In genomic region chr17:2710075-2710803, GRCh38 we compare ENCODE assay signal across 10 cellular contexts. TPM values are rescaled to one million over a fixed set of nuclear protein-coding genes. Genes with fewer than 3 reads are reported as not detected.
A peak's percentile ranks its signal among the peaks of the same experiment; 100 is the strongest.
DNase-seq lines count a peak whose midpoint lies in the region; ATAC-seq and TF ChIP-seq lines count a peak whose summit lies in the region.
"Had no signal": no experiment of that assay in that cellular context is flagged by ENCODE, and none has a peak within 500 bp of the region (broad histone marks: within the 10 kb centered on the region; RNA-seq: fewer than 3 reads in every experiment).

No MANE protein-coding gene starts in this region.

- CTCF ChIA-PET in activated CD8-positive, alpha-beta T cell treated with anti-CD3 and anti-CD28 coated beads for 36 hours (lab: Charles Lee), result interaction anchor here (1.0 to 1.1 kb wide), 2 partner anchors 11 to 12 kb away, joined by 3 read pairs; no protein-coding TSS in a partner anchor

- TF ChIP-seq CTCF in activated CD8-positive, alpha-beta T cell treated with anti-CD3 and anti-CD28 coated beads for 36 hours (IDR thresholded peaks at IDR 0.05), result no peak

- H3K27me3 Mint-ChIP-seq in activated CD4-positive, alpha-beta T cell treated with anti-CD3 and anti-CD28 coated beads, Interleukin-2, amount 10 ng/mL, durations not matched to agents 24 days and 14 days, result no peaks in the 10 kb centered on the region
- H3K27me3 Mint-ChIP-seq in activated CD8-positive, alpha-beta T cell treated with anti-CD3 and anti-CD28 coated beads for 36 hours, result no peaks in the 10 kb centered on the region

- H3K4me1 Mint-ChIP-seq in activated CD4-positive, alpha-beta T cell treated with anti-CD3 and anti-CD28 coated beads, Interleukin-2, amount 10 ng/mL, durations not matched to agents 24 days and 14 days, result peaks cover 41% of the 10 kb centered on the region
- H3K4me1 Mint-ChIP-seq in activated CD8-positive, alpha-beta T cell treated with anti-CD3 and anti-CD28 coated beads for 36 hours (ENCODE audit: low read depth), result peaks cover 41% of the 10 kb centered on the region

- intact Hi-C loops in activated CD4-positive, alpha-beta T cell treated with anti-CD3 and anti-CD28 coated beads, Interleukin-2, amount 10 ng/mL, durations not matched to agents 24 days and 14 days (cut with micrococcal nuclease), result loop anchor here (2.0 kb wide), 1 partner anchor 115 kb away; no protein-coding TSS in a partner anchor
- intact Hi-C loops in activated CD8-positive, alpha-beta T cell treated with anti-CD3 and anti-CD28 coated beads for 36 hours (cut with micrococcal nuclease), result no loop called here

- peak overlapping the region; percentile 66 to 89 (median 81) for H3K9ac ChIP-seq in subcutaneous abdominal adipose tissue (ENCODE audit: low read length in 5 of 5)

- H3K27ac Mint-ChIP-seq in activated CD4-positive, alpha-beta T cell treated with anti-CD3 and anti-CD28 coated beads, Interleukin-2, amount 10 ng/mL, durations not matched to agents 24 days and 14 days, result peak overlapping the region; percentile 90
- H3K27ac Mint-ChIP-seq in activated CD8-positive, alpha-beta T cell treated with anti-CD3 and anti-CD28 coated beads for 36 hours, result peak overlapping the region; percentile 87

- no peaks in the 10 kb centered on the region for H3K9me3 ChIP-seq in subcutaneous abdominal adipose tissue (ENCODE audit: control insufficient read depth in 5 of 5, low read length in 5 of 5)

- no peaks in the 10 kb centered on the region for H3K9me3 Mint-ChIP-seq in activated CD4-positive, alpha-beta T cell treated with anti-CD3 and anti-CD28 coated beads, Interleukin-2, amount 10 ng/mL, durations not matched to agents 24 days and 14 days
- H3K9me3 Mint-ChIP-seq in activated CD8-positive, alpha-beta T cell treated with anti-CD3 and anti-CD28 coated beads for 36 hours, result no peaks in the 10 kb centered on the region

- peak; percentile 66 for DNase-seq in activated CD4-positive, alpha-beta T cell treated with anti-CD3 and anti-CD28 coated beads, Interleukin-2, amount 10 ng/mL, durations not matched to agents 24 days and 14 days
- DNase-seq in activated CD4-positive, alpha-beta T cell treated with anti-CD3 and anti-CD28 coated beads for 1 hour, result no peak
- no peak for DNase-seq in activated CD8-positive, alpha-beta T cell treated with anti-CD3 and anti-CD28 coated beads for 36 hours
- peak; percentile 8 for DNase-seq in iPS-NIHi11 (ENCODE audit: low spot score)
- DNase-seq in activated CD4-positive, alpha-beta T cell treated with anti-CD3 and anti-CD28 coated beads, Interleukin-2, amount 50 U/mL, for 48 hours, result no peak
- DNase-seq: EL had no signal

- H3K36me3 Mint-ChIP-seq in activated CD4-positive, alpha-beta T cell treated with anti-CD3 and anti-CD28 coated beads, Interleukin-2, amount 10 ng/mL, durations not matched to agents 24 days and 14 days (ENCODE audit: low read depth), result peaks cover 11% of the 10 kb centered on the region
- peaks cover 14% of the 10 kb centered on the region for H3K36me3 Mint-ChIP-seq in activated CD8-positive, alpha-beta T cell treated with anti-CD3 and anti-CD28 coated beads for 36 hours (ENCODE audit: low read depth)

- H3K36me3 ChIP-seq in subcutaneous abdominal adipose tissue (ENCODE audit: control insufficient read depth in 5 of 5, insufficient read depth in 5 of 5, low read length in 5 of 5), result no peaks in the 10 kb centered on the region

- no peaks in the 10 kb centered on the region for H3K27me3 ChIP-seq in subcutaneous abdominal adipose tissue (ENCODE audit: control insufficient read depth in 5 of 5, insufficient read depth in 4 of 5, low read length in 5 of 5)

- POLR2A ChIA-PET in activated CD8-positive, alpha-beta T cell treated with anti-CD3 and anti-CD28 coated beads for 36 hours (lab: Charles Lee), result interaction anchor here (0.7 to 1.6 kb wide), 11 partner anchors 8 to 318 kb away, joined by 3 to 6 read pairs (median 4); partner anchors contain the start of genes METTL16 and PAFAH1B1

- peak overlapping the region; percentile 66 to 89 (median 76) for H3K4me3 ChIP-seq in subcutaneous abdominal adipose tissue (ENCODE audit: low read depth in 1 of 5, low read length in 5 of 5)

- H3K4me1 ChIP-seq in subcutaneous abdominal adipose tissue (ENCODE audit: control insufficient read depth in 5 of 5, insufficient read depth in 5 of 5, low read length in 5 of 5), result peaks cover 16 to 65% (median 59%) of the 10 kb centered on the region in 5 donors

- peak overlapping the region; percentile 94 for H3K4me3 Mint-ChIP-seq in activated CD4-positive, alpha-beta T cell treated with anti-CD3 and anti-CD28 coated beads, Interleukin-2, amount 10 ng/mL, durations not matched to agents 24 days and 14 days
- H3K4me3 Mint-ChIP-seq in activated CD8-positive, alpha-beta T cell treated with anti-CD3 and anti-CD28 coated beads for 36 hours, result peak overlapping the region; percentile 91

- ATAC-seq in activated CD8-positive, alpha-beta T cell treated with anti-CD3 and anti-CD28 coated beads for 36 hours, result no peak
- ATAC-seq in HG03469 (IDR thresholded peaks at IDR 0.05; ENCODE audit: unreplicated experiment), result no peak
- ATAC-seq in GM19467 (IDR thresholded peaks at IDR 0.05; ENCODE audit: unreplicated experiment), result no peak

- peak overlapping the region; percentile 95 for H3K27ac ChIP-seq in subcutaneous abdominal adipose tissue (ENCODE audit: low read depth, low read length)

RNA-seq across cellular contexts. Expression of gene CLUH, which starts 1.3 kb away (rescaled TPM):
- 178 and 193 TPM in 2 replicates for total RNA-seq in activated CD4-positive, alpha-beta T cell treated with anti-CD3 and anti-CD28 coated beads, Interleukin-2, amount 10 ng/mL, durations not matched to agents 24 days and 14 days
- 100 to 1,000 TPM; 105 to 111 TPM for total RNA-seq in activated CD8-positive, alpha-beta T cell treated with anti-CD3 and anti-CD28 coated beads for 36 hours

RNA-seq across cellular contexts. Expression of gene CCDC92B, which starts 39.2 kb away (rescaled TPM):
- 0.14 TPM in 2 replicates for total RNA-seq in activated CD4-positive, alpha-beta T cell treated with anti-CD3 and anti-CD28 coated beads, Interleukin-2, amount 10 ng/mL, durations not matched to agents 24 days and 14 days
- under 1 TPM in 1 of 2 experiments, not detected in 1; 0.09 TPM for total RNA-seq in activated CD8-positive, alpha-beta T cell treated with anti-CD3 and anti-CD28 coated beads for 36 hours
- total RNA-seq: activated CD8-positive, alpha-beta memory T cell treated with anti-CD3 and anti-CD28 coated beads for 36 hours had no signal

Comparison
In these comparisons a context has a peak if more than half of its experiments do, and no peak if none do; other contexts are left out.
1. DNase-seq: peak in activated CD4-positive, alpha-beta T cell treated with anti-CD3 and anti-CD28 coated beads, Interleukin-2, amount 10 ng/mL, durations not matched to agents 24 days and 14 days (single experiment) and iPS-NIHi11 (single experiment); none in activated CD4-positive, alpha-beta T cell treated with anti-CD3 and anti-CD28 coated beads for 1 hour (single experiment), activated CD8-positive, alpha-beta T cell treated with anti-CD3 and anti-CD28 coated beads for 36 hours (single experiment) and activated CD4-positive, alpha-beta T cell treated with anti-CD3 and anti-CD28 coated beads, Interleukin-2, amount 50 U/mL, for 48 hours (0 of 2).